Comparison of ENCODE assay signal across 1 cellular context in the genomic region with DNA sequence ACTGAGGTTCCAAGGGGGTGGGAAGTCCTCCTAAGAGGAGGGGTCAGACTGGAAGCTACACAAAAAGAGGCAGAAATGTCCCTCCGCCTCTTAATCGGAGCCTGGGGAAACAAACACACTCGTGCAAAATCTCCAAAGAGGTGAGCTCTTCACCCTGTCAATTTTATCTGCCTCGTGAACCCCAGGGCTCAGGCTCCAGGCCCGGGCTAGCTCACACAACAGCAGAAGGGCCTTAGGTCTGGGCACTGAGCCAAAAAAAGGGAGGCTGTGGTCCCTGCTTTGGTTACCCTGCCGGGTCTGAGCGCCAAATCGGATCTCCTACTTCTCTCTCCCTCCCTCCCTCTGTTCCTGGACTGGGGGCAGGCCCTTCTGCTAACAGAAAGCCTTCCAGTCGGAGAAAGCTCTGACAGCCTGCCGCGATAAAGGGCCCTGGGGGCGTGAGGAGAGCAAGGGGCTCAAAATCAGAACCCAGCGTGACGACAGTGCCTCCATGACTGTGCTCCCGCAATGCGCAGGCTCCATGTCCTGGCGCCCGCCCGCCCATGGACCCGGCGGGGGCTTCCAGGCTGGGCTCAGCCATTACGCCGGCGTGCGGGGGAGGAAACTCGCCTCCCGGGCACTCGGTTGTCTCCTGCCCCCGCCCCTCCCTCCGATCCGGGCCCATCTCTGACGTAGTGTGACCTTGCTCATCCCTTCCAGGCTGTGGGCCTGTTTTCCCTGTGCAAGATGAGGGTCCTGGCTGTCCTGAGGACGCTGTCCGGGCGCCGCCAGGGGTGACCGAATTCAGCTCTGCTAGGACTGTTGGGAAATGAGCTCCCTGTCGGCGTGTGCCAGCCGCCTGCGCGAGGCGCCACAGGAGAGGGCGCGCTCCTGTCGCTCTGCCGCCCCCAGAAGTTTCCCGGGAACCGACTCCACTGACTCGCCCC.
TF ChIP-seq lines count a peak whose summit lies in the region.

No MANE protein-coding gene starts in this region.

TF ChIP-seq in K562, 482 proteins besides CTCF, POLR2A, EP300 and RAD21 (continued from another document and continues in another):
- TF ChIP-seq, protein P1, sequence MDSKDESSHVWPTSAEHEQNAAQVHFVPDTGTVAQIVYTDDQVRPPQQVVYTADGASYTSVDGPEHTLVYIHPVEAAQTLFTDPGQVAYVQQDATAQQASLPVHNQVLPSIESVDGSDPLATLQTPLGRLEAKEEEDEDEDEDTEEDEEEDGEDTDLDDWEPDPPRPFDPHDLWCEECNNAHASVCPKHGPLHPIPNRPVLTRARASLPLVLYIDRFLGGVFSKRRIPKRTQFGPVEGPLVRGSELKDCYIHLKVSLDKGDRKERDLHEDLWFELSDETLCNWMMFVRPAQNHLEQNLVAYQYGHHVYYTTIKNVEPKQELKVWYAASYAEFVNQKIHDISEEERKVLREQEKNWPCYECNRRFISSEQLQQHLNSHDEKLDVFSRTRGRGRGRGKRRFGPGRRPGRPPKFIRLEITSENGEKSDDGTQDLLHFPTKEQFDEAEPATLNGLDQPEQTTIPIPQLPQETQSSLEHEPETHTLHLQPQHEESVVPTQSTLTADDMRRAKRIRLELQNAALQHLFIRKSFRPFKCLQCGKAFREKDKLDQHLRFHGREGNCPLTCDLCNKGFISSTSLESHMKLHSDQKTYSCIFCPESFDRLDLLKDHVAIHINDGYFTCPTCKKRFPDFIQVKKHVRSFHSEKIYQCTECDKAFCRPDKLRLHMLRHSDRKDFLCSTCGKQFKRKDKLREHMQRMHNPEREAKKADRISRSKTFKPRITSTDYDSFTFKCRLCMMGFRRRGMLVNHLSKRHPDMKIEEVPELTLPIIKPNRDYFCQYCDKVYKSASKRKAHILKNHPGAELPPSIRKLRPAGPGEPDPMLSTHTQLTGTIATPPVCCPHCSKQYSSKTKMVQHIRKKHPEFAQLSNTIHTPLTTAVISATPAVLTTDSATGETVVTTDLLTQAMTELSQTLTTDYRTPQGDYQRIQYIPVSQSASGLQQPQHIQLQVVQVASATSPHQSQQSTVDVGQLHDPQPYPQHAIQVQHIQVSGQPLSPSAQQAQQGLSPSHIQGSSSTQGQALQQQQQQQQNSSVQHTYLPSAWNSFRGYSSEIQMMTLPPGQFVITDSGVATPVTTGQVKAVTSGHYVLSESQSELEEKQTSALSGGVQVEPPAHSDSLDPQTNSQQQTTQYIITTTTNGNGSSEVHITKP (IDR thresholded peaks at IDR 0.05; ENCODE audit: partially characterized antibody): peak; percentile 97
- no peak for TF ChIP-seq ZFP30 (CRISPR knock-in tag; IDR thresholded peaks at IDR 0.05; ENCODE audit: borderline replicate concordance)
- TF ChIP-seq, protein P2, sequence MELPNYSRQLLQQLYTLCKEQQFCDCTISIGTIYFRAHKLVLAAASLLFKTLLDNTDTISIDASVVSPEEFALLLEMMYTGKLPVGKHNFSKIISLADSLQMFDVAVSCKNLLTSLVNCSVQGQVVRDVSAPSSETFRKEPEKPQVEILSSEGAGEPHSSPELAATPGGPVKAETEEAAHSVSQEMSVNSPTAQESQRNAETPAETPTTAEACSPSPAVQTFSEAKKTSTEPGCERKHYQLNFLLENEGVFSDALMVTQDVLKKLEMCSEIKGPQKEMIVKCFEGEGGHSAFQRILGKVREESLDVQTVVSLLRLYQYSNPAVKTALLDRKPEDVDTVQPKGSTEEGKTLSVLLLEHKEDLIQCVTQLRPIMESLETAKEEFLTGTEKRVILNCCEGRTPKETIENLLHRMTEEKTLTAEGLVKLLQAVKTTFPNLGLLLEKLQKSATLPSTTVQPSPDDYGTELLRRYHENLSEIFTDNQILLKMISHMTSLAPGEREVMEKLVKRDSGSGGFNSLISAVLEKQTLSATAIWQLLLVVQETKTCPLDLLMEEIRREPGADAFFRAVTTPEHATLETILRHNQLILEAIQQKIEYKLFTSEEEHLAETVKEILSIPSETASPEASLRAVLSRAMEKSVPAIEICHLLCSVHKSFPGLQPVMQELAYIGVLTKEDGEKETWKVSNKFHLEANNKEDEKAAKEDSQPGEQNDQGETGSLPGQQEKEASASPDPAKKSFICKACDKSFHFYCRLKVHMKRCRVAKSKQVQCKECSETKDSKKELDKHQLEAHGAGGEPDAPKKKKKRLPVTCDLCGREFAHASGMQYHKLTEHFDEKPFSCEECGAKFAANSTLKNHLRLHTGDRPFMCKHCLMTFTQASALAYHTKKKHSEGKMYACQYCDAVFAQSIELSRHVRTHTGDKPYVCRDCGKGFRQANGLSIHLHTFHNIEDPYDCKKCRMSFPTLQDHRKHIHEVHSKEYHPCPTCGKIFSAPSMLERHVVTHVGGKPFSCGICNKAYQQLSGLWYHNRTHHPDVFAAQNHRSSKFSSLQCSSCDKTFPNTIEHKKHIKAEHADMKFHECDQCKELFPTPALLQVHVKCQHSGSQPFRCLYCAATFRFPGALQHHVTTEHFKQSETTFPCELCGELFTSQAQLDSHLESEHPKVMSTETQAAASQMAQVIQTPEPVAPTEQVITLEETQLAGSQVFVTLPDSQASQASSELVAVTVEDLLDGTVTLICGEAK (IDR thresholded peaks at IDR 0.05): no peak
- TF ChIP-seq, protein P2 (CRISPR knock-in tag; IDR thresholded peaks at IDR 0.05): peak; percentile 48; the same call in 1 of the 2 replicates
- peak; percentile 72; the same call in 1 of the 2 replicates for TF ChIP-seq MTA3 (IDR thresholded peaks at IDR 0.05; ENCODE audit: borderline replicate concordance)
- no peak for TF ChIP-seq XRCC4 (IDR thresholded peaks at IDR 0.05; ENCODE audit: extremely low read depth, insufficient read depth, insufficient read length)
- peak; percentile 63 for TF ChIP-seq PHF20 (IDR thresholded peaks at IDR 0.05; ENCODE audit: partially characterized antibody)
- TF ChIP-seq MAZ (CRISPR knock-in tag; conservative IDR thresholded peaks at IDR 0.05 in 1 of 2, IDR thresholded peaks at IDR 0.05 in 1 of 2): peak; percentile 87 to 94
- TF ChIP-seq MTA2 (IDR thresholded peaks at IDR 0.05; ENCODE audit: low read depth): no peak
- TF ChIP-seq MEIS2 (IDR thresholded peaks at IDR 0.05; ENCODE audit: partially characterized antibody): peak; percentile 28
- no peak for TF ChIP-seq OTX1 (CRISPR knock-in tag; IDR thresholded peaks at IDR 0.05)
- TF ChIP-seq, protein P3, sequence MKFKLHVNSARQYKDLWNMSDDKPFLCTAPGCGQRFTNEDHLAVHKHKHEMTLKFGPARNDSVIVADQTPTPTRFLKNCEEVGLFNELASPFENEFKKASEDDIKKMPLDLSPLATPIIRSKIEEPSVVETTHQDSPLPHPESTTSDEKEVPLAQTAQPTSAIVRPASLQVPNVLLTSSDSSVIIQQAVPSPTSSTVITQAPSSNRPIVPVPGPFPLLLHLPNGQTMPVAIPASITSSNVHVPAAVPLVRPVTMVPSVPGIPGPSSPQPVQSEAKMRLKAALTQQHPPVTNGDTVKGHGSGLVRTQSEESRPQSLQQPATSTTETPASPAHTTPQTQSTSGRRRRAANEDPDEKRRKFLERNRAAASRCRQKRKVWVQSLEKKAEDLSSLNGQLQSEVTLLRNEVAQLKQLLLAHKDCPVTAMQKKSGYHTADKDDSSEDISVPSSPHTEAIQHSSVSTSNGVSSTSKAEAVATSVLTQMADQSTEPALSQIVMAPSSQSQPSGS (CRISPR knock-in tag; IDR thresholded peaks at IDR 0.05): 0 out of 2 replicates have a peak, but pooled peaks have one; percentile 25
- TF ChIP-seq REST (CRISPR knock-in tag; IDR thresholded peaks at IDR 0.05; ENCODE audit: low read depth): no peak
- TF ChIP-seq ZNF239 (CRISPR knock-in tag; IDR thresholded peaks at IDR 0.05): no peak
- TF ChIP-seq TAF7 (tag; IDR thresholded peaks at IDR 0.05): peak; percentile 67
- no peak for TF ChIP-seq FOXA3 (CRISPR knock-in tag; conservative IDR thresholded peaks at IDR 0.05 in 1 of 2, IDR thresholded peaks at IDR 0.05 in 1 of 2)
- TF ChIP-seq NFIX (CRISPR knock-in tag; IDR thresholded peaks at IDR 0.05; ENCODE audit: low read depth): peak; percentile 85
- TF ChIP-seq, protein P4, sequence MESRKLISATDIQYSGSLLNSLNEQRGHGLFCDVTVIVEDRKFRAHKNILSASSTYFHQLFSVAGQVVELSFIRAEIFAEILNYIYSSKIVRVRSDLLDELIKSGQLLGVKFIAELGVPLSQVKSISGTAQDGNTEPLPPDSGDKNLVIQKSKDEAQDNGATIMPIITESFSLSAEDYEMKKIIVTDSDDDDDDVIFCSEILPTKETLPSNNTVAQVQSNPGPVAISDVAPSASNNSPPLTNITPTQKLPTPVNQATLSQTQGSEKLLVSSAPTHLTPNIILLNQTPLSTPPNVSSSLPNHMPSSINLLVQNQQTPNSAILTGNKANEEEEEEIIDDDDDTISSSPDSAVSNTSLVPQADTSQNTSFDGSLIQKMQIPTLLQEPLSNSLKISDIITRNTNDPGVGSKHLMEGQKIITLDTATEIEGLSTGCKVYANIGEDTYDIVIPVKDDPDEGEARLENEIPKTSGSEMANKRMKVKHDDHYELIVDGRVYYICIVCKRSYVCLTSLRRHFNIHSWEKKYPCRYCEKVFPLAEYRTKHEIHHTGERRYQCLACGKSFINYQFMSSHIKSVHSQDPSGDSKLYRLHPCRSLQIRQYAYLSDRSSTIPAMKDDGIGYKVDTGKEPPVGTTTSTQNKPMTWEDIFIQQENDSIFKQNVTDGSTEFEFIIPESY (CRISPR knock-in tag; IDR thresholded peaks at IDR 0.05): 0 out of 2 replicates have a peak, but pooled peaks have one; percentile 72
- TF ChIP-seq, protein P5, sequence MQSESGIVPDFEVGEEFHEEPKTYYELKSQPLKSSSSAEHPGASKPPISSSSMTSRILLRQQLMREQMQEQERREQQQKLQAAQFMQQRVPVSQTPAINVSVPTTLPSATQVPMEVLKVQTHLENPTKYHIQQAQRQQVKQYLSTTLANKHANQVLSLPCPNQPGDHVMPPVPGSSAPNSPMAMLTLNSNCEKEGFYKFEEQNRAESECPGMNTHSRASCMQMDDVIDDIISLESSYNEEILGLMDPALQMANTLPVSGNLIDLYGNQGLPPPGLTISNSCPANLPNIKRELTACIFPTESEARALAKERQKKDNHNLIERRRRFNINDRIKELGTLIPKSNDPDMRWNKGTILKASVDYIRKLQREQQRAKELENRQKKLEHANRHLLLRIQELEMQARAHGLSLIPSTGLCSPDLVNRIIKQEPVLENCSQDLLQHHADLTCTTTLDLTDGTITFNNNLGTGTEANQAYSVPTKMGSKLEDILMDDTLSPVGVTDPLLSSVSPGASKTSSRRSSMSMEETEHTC (IDR thresholded peaks at IDR 0.05): 0 out of 2 replicates have a peak, but pooled peaks have one; percentile 31
- TF ChIP-seq, protein P6, sequence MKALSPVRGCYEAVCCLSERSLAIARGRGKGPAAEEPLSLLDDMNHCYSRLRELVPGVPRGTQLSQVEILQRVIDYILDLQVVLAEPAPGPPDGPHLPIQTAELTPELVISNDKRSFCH (CRISPR knock-in tag; IDR thresholded peaks at IDR 0.05): no peak
- TF ChIP-seq, protein P6 (tag; IDR thresholded peaks at IDR 0.05): peak; percentile 26; the same call in 1 of the 2 replicates
- TF ChIP-seq COPS2 (conservative IDR thresholded peaks at IDR 0.05): no peak
- TF ChIP-seq CREB1 (IDR thresholded peaks at IDR 0.05): peak; percentile 81
- TF ChIP-seq CREB1 (CRISPR knock-in tag; IDR thresholded peaks at IDR 0.05): peak; percentile 81
- no peak for TF ChIP-seq ZNF174 (CRISPR knock-in tag; IDR thresholded peaks at IDR 0.05)
- TF ChIP-seq ZBED1 (IDR thresholded peaks at IDR 0.05): no peak; the same call in 1 of the 2 replicates
- TF ChIP-seq SAP30 (IDR thresholded peaks at IDR 0.05; ENCODE audit: borderline replicate concordance, insufficient read depth, low read depth, low read length, poor library complexity, severe bottlenecking): no peak
- TF ChIP-seq TRIM28 (IDR thresholded peaks at IDR 0.05): no peak
- TF ChIP-seq STAG1 (CRISPR knock-in tag; IDR thresholded peaks at IDR 0.05; ENCODE audit: borderline replicate concordance): no peak
